ENCODE assay signal across 21 cellular contexts in the genomic region with DNA sequence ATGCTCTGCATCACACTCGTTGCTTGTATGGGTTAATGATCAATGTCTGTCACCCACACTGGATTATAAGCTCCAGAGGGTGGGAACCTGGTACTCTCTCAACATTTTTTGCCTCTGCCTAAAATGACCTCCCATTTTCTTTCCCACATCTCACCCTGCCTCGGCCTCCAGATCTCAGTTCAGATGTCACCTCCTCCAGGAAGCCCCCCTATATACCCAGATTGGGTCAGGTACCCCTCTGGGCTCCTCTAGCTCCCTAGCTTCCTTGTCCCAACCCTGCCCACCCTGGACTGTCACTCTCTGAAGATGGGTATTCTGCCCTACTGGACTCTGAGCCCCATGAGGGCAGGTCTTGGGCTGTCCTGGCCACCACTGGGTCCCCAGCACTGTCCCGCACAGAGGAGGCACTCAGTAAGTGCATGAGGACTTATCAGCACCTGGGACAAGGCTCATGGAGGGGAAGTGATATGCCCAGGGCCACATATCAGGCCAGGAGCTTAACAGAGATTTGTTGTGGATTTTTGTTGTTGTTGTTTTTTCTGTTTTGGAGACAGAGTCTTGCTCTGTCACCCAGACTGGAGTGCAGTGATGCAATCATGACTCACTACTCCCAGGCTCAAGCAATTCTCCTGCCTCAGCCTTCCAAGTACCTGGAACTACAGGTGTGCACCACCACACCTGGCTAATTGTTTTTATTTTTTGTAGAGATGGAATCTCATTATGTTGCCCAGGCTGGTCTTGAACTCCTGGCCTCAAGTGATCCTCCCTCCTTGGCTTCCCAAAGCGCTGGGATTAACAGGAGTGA. TPM values are rescaled to one million over a fixed set of nuclear protein-coding genes. Genes with fewer than 3 reads are reported as not detected.
DNase-seq lines count a peak whose midpoint lies in the region; ATAC-seq, FAIRE-seq and TF ChIP-seq lines count a peak whose summit lies in the region.
"Had no signal": no experiment of that assay in that cellular context is flagged by ENCODE, and none has a peak within 500 bp of the region (broad histone marks: within the 10 kb centered on the region; RNA-seq: fewer than 3 reads in every experiment).

No MANE protein-coding gene starts in this region.

- TF ChIP-seq CTCF in GM13977 (IDR thresholded peaks at IDR 0.05; ENCODE audit: extremely low read depth, insufficient read depth, missing control alignments) = no peak

- no peaks in the 10 kb centered on the region for H3K9me2 ChIP-seq in Karpas-422 (replicated peaks; ENCODE audit: insufficient read depth, low read length)

- intact Hi-C loops in activated CD4-positive, alpha-beta T cell treated with anti-CD3 and anti-CD28 coated beads for 36 hours (cut with DNase I, micrococcal nuclease) = loop anchor here in 1 of 2 experiments (5.0 kb wide), 1 partner anchor 34 kb away; no protein-coding TSS in a partner anchor

- peak overlapping the region; percentile 47 for H3K27ac Mint-ChIP-seq in activated CD4-positive, alpha-beta T cell treated with anti-CD3 and anti-CD28 coated beads for 36 hours
- peak overlapping the region; percentile 64 for H3K27ac Mint-ChIP-seq in activated naive CD8-positive, alpha-beta T cell
- H3K27ac Mint-ChIP-seq in naive B cell = peak overlapping the region in 4 of 6 donors; percentile 42 to 90 (median 74)

- no peaks in the 10 kb centered on the region for H3K9me3 ChIP-seq in Karpas-422 (ENCODE audit: low read length)
- H3K9me3 ChIP-seq: neutrophil, transverse colon had no signal

- no peak overlapping the region for H3K9ac ChIP-seq in Karpas-422 (ENCODE audit: low read length)

- no peaks in the 10 kb centered on the region for H3K9me3 Mint-ChIP-seq in activated CD4-positive, alpha-beta T cell treated with anti-CD3 and anti-CD28 coated beads for 36 hours (ENCODE audit: low read depth)
- H3K9me3 Mint-ChIP-seq in activated naive CD8-positive, alpha-beta T cell (ENCODE audit: low read depth) = no peaks in the 10 kb centered on the region
- no peaks in the 10 kb centered on the region for H3K9me3 Mint-ChIP-seq in naive B cell
- H3K9me3 Mint-ChIP-seq: brain had no signal

- POLR2A ChIA-PET in activated CD4-positive, alpha-beta T cell treated with anti-CD3 and anti-CD28 coated beads for 36 hours (lab: Charles Lee) = no interaction called here

- CTCF ChIA-PET in activated CD4-positive, alpha-beta T cell treated with anti-CD3 and anti-CD28 coated beads for 36 hours (lab: Charles Lee) = interaction anchor here (0.6 to 2.1 kb wide), 4 partner anchors 10 to 113 kb away, joined by 3 to 8 read pairs (median 4); no protein-coding TSS in a partner anchor

- H3K4me1 Mint-ChIP-seq in activated CD4-positive, alpha-beta T cell treated with anti-CD3 and anti-CD28 coated beads for 36 hours = no peaks in the 10 kb centered on the region
- no peaks in the 10 kb centered on the region for H3K4me1 Mint-ChIP-seq in activated naive CD8-positive, alpha-beta T cell (ENCODE audit: low read depth)
- H3K4me1 Mint-ChIP-seq in naive B cell = peaks cover 4 to 18% (median 13%) of the 10 kb centered on the region in 3 donors

- DNase-seq in activated CD4-positive, alpha-beta T cell treated with anti-CD3 and anti-CD28 coated beads for 36 hours = no peak
- no peak for DNase-seq in activated CD4-positive, alpha-beta T cell treated with anti-CD3 and anti-CD28 coated beads for 4 hours
- DNase-seq in GM13977 (ENCODE audit: low spot score) (peak; percentile 5), naive B cell (no peak), Karpas-422 (no peak), NCI-H69 (lab: John Stamatoyannopoulos, UW) (no peak), urothelium cell line (ENCODE audit: low spot score) (no peak)
- DNase-seq: activated effector memory CD4-positive, alpha-beta T cell treated with Interleukin-2 at 50 U/mL for 16 hours; dermis blood vessel endothelial cell; DMS79; NCI-H1930; NCI-H446 treated with DMSO at 0.1 percent for 48 hours; retina; transverse colon had no signal

- H2AFZ ChIP-seq in Karpas-422 (ENCODE audit: low read length) = no peak overlapping the region

- H3K27me3 Mint-ChIP-seq in activated CD4-positive, alpha-beta T cell treated with anti-CD3 and anti-CD28 coated beads for 36 hours = no peaks in the 10 kb centered on the region
- H3K27me3 Mint-ChIP-seq in activated naive CD8-positive, alpha-beta T cell = no peaks in the 10 kb centered on the region
- H3K27me3 Mint-ChIP-seq in naive B cell = no peaks in the 10 kb centered on the region

- no peaks in the 10 kb centered on the region for H3K4me1 ChIP-seq in Karpas-422 (ENCODE audit: low read length)

- no peak for FAIRE-seq in urothelium cell line (lab: Jason Lieb, UNC)
- FAIRE-seq: A204.1 had no signal

- H3K36me3 ChIP-seq in Karpas-422 (ENCODE audit: insufficient read depth, low read length) = peaks cover 50% of the 10 kb centered on the region

- no peaks in the 10 kb centered on the region for H3K79me2 ChIP-seq in Karpas-422 (ENCODE audit: low read length)

- H3K4me3 Mint-ChIP-seq in activated CD4-positive, alpha-beta T cell treated with anti-CD3 and anti-CD28 coated beads for 36 hours = no peak overlapping the region
- no peak overlapping the region for H3K4me3 Mint-ChIP-seq in activated naive CD8-positive, alpha-beta T cell
- no peak overlapping the region for H3K4me3 Mint-ChIP-seq in naive B cell
- H3K4me3 Mint-ChIP-seq: brain, CD14-positive monocyte had no signal

- H4K20me1 ChIP-seq in Karpas-422 (ENCODE audit: insufficient read depth, low read depth, low read length) = no peaks in the 10 kb centered on the region

- H3K27me3 ChIP-seq in Karpas-422 (ENCODE audit: low read length) = no peaks in the 10 kb centered on the region
- H3K27me3 ChIP-seq: neutrophil, transverse colon had no signal

- H3K36me3 Mint-ChIP-seq in activated CD4-positive, alpha-beta T cell treated with anti-CD3 and anti-CD28 coated beads for 36 hours (ENCODE audit: low read depth) = peaks cover 70% of the 10 kb centered on the region
- peaks cover 5% of the 10 kb centered on the region for H3K36me3 Mint-ChIP-seq in activated naive CD8-positive, alpha-beta T cell
- H3K36me3 Mint-ChIP-seq in naive B cell = peaks cover 26 to 50% of the 10 kb centered on the region in 2 donors

- H3K4me2 ChIP-seq in Karpas-422 (ENCODE audit: low read depth, low read length, poor library complexity, severe bottlenecking) = no peak overlapping the region

- no peak for ATAC-seq in activated CD4-positive, alpha-beta T cell treated with anti-CD3 and anti-CD28 coated beads for 36 hours
- no peak for ATAC-seq in naive B cell (ENCODE audit: low read depth in 2 of 2)

- no peak overlapping the region for H3K4me3 ChIP-seq in Karpas-422 (ENCODE audit: low read length)
- H3K4me3 ChIP-seq: transverse colon had no signal

- in situ Hi-C loops in GM13977 (cut with MboI; ENCODE audit: low pct_unique_long_range_greater_than_20kb, low sequenced_read_pairs, unreplicated experiment) = no loop called here

- H3K27ac ChIP-seq in Karpas-422 (ENCODE audit: low read length) = no peak overlapping the region
- H3K27ac ChIP-seq: neutrophil, transverse colon, VCaP had no signal

RNA-seq across cellular contexts. Expression of gene PRKD2, which starts 23.8 kb away (rescaled TPM):
- 10 to 100 TPM; 76.0 to 78.3 TPM for total RNA-seq in activated CD4-positive, alpha-beta T cell treated with anti-CD3 and anti-CD28 coated beads for 36 hours
- polyA plus RNA-seq in naive B cell (ENCODE audit: low read depth in 6 of 6) = 100 to 1,000 TPM in 1 of 6 donors, 10 to 100 TPM in 5; 66.7 to 156 (median 72.6) TPM
- 20.0 and 34.6 TPM in 2 replicates for total RNA-seq in Karpas-422 (2014; rRNA removed; shearing (Covaris generic); ENCODE audit: low replicate concordance)

RNA-seq across cellular contexts. Expression of gene DACT3, which starts 32.1 kb away (rescaled TPM):
- total RNA-seq in activated CD4-positive, alpha-beta T cell treated with anti-CD3 and anti-CD28 coated beads for 36 hours = 1 to 10 TPM; 2.9 to 3.1 TPM
- polyA plus RNA-seq in naive B cell (ENCODE audit: low read depth in 6 of 6) = under 1 TPM in 2 of 6 donors, not detected in 4; 0.11 to 0.30 TPM
- total RNA-seq in Karpas-422 (2014; rRNA removed; shearing (Covaris generic); ENCODE audit: low replicate concordance) = 0.14 and 0.19 TPM in 2 replicates

RNA-seq across cellular contexts. Expression of gene FKRP, which starts 52.7 kb away (rescaled TPM):
- total RNA-seq in activated CD4-positive, alpha-beta T cell treated with anti-CD3 and anti-CD28 coated beads for 36 hours = 10 to 100 TPM; 12.1 to 16.2 TPM
- polyA plus RNA-seq in naive B cell (ENCODE audit: low read depth in 6 of 6) = 10 to 100 TPM in 1 of 6 donors, 1 to 10 TPM in 5; 2.0 to 10.1 (median 6.0) TPM
- total RNA-seq in Karpas-422 (2014; rRNA removed; shearing (Covaris generic); ENCODE audit: low replicate concordance) = 14.6 and 18.4 TPM in 2 replicates

RNA-seq across cellular contexts. Expression of gene STRN4, which starts 53.1 kb away (rescaled TPM):
- 10 to 100 TPM; 56.4 to 56.8 TPM for total RNA-seq in activated CD4-positive, alpha-beta T cell treated with anti-CD3 and anti-CD28 coated beads for 36 hours
- 10 to 100 TPM in 5 of 6 donors, 1 to 10 TPM in 1; 6.0 to 38.0 (median 15.5) TPM for polyA plus RNA-seq in naive B cell (ENCODE audit: low read depth in 6 of 6)
- 37.5 and 55.2 TPM in 2 replicates for total RNA-seq in Karpas-422 (2014; rRNA removed; shearing (Covaris generic); ENCODE audit: low replicate concordance)

RNA-seq across cellular contexts. Expression of gene GNG8, which starts 57.1 kb away (rescaled TPM):
- 10 to 100 TPM; 13.8 to 17.4 TPM for total RNA-seq in activated CD4-positive, alpha-beta T cell treated with anti-CD3 and anti-CD28 coated beads for 36 hours
- 10 to 100 TPM in 2 of 6 donors, not detected in 4; 14.1 to 16.1 TPM for polyA plus RNA-seq in naive B cell (ENCODE audit: low read depth in 6 of 6)
- total RNA-seq in Karpas-422 (2014; rRNA removed; shearing (Covaris generic); ENCODE audit: low replicate concordance) = not detected in 2 replicates
- total RNA-seq: dermis blood vessel endothelial cell, mononuclear cell, transverse colon had no signal
- polyA plus RNA-seq: CD14-positive monocyte had no signal
